In the genomic region with DNA sequence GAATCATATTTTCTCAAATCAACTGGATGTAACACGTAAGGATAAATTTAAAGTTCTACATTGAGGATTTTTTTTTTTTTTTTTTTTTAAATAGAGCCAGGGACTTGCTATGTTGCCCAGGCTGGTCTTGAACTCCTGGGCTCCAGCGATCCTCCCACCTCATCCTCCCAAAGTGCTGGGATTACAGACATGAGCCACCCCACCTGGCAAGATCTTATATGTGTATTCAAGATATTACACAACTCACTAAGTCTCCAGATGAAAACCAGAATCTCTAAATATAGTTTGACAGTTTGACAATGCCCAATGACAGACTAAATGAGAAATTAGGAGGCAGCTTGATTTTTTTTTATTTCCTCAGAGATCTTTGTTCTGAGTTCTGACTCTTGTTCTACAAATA, we compare ENCODE assay signal across 18 cellular contexts.
"Had no signal": no experiment of that assay in that cellular context is flagged by ENCODE, and none has a peak within 500 bp of the region (broad histone marks: within the 10 kb centered on the region; RNA-seq: fewer than 3 reads in every experiment).

No MANE protein-coding gene starts in this region.

- H3K27me3 Mint-ChIP-seq: activated T-helper 17 cell treated with anti-CD3 and anti-CD28 coated beads, Interleukin-2, amount 50 U/mL, for 72 hours had no signal

- H3K4me3 Mint-ChIP-seq: activated T-helper 17 cell treated with anti-CD3 and anti-CD28 coated beads, Interleukin-2, amount 50 U/mL, for 72 hours; nephron had no signal

- DNase-seq: activated CD4-positive, alpha-beta T cell treated with anti-CD3 and anti-CD28 coated beads, Interleukin-2, amount 50 U/mL, for 4 hours; activated naive CD4-positive, alpha-beta T cell; aorta; brain microvascular endothelial cell; cerebellar nuclear complex; cortex of kidney; effector CD4-positive, alpha-beta T cell; lower lobe of right lung; retina; stimulated activated CD4-positive, alpha-beta T cell treated with anti-CD3 and anti-CD28 coated beads, Interleukin-12 subunit alpha, Interleukin-12 subunit beta, amount 100 ng/mL, for 4 hours; stimulated activated CD4-positive, alpha-beta T cell treated with anti-CD3 and anti-CD28 coated beads, Interleukin-1b, Interleukin-23, amount 100 ng/mL, for 48 hours; stomach; SW 1271; trophoblast cell had no signal

- H3K9me3 Mint-ChIP-seq: activated T-helper 17 cell treated with anti-CD3 and anti-CD28 coated beads, Interleukin-2, amount 50 U/mL, for 72 hours; nephron had no signal

- H3K27ac ChIP-seq: brain microvascular endothelial cell, hepatocyte, lower lobe of right lung, stomach, vagina had no signal

- H3K27ac Mint-ChIP-seq: activated T-helper 17 cell treated with anti-CD3 and anti-CD28 coated beads, Interleukin-2, amount 50 U/mL, for 72 hours; nephron had no signal

- ATAC-seq: activated T-helper 17 cell treated with anti-CD3 and anti-CD28 coated beads, Interleukin-2, amount 50 U/mL, for 72 hours; lower lobe of right lung had no signal

- H3K9me3 ChIP-seq: lower lobe of right lung, stomach, vagina had no signal

- H3K4me3 ChIP-seq: hepatocyte, lower lobe of right lung, stomach, vagina had no signal

- H3K27me3 ChIP-seq: brain microvascular endothelial cell, hepatocyte, stomach, vagina had no signal
